18 cellular contexts compared by ENCODE assay signal in the genomic region with DNA sequence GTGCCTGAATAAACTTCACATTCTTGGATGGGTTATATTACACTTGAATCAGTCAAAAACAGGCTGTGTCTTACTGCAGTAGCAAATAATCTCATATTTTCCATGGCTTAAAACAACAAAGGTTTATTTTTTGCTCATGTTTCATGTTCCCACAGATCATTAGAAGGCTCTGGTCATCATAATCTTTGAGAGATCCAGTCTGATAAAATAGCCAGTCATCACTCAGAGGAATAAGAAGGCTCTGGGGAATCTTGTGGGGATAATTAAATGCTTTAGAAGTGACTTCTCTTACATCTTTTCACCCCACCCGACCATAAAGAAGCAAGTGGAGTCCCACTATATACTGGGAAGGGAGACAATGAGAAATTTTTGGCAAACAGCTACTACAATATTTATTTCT.
DNase-seq lines count a peak whose midpoint lies in the region; ATAC-seq and TF ChIP-seq lines count a peak whose summit lies in the region.
"Had no signal": no experiment of that assay in that cellular context is flagged by ENCODE, and none has a peak within 500 bp of the region (broad histone marks: within the 10 kb centered on the region; RNA-seq: fewer than 3 reads in every experiment).

No MANE protein-coding gene starts in this region.

- TF ChIP-seq CTCF in chondrocyte (IDR thresholded peaks at IDR 0.05): no peak
- no peak for TF ChIP-seq CTCF in glutamatergic neuron (IDR thresholded peaks at IDR 0.05; ENCODE audit: partially characterized antibody, unreplicated experiment)

- peak overlapping the region; percentile 32; the same call in 1 of the 2 replicates for H3K27ac ChIP-seq in BLaER1
- H3K27ac ChIP-seq: gastroesophageal sphincter, ovary had no signal

- no peaks in the 10 kb centered on the region; the same call in 1 of the 2 replicates for H3K36me3 ChIP-seq in BLaER1
- H3K36me3 ChIP-seq: gastroesophageal sphincter, ovary had no signal

- no peak for ATAC-seq in HG03469 (IDR thresholded peaks at IDR 0.05; ENCODE audit: unreplicated experiment)
- ATAC-seq: activated naive CD4-positive, alpha-beta T cell treated with anti-CD3 and anti-CD28 coated beads, Interleukin-2, amount 50 U/mL, for 72 hours; gastroesophageal sphincter; HepG2 had no signal

- no peak overlapping the region for H3K4me3 ChIP-seq in BLaER1
- H3K4me3 ChIP-seq: gastroesophageal sphincter, ovary had no signal

- H3K9me3 Mint-ChIP-seq in chondrocyte (ENCODE audit: low read depth) (no peaks in the 10 kb centered on the region), glutamatergic neuron (ENCODE audit: unreplicated experiment) (no peaks in the 10 kb centered on the region)

- no peaks in the 10 kb centered on the region for H3K36me3 Mint-ChIP-seq in chondrocyte (ENCODE audit: low read depth)
- H3K36me3 Mint-ChIP-seq in glutamatergic neuron (ENCODE audit: unreplicated experiment): no peaks in the 10 kb centered on the region
- H3K36me3 Mint-ChIP-seq: activated naive CD4-positive, alpha-beta T cell treated with anti-CD3 and anti-CD28 coated beads, Interleukin-2, amount 50 U/mL, for 72 hours; brain had no signal

- peak overlapping the region; percentile 51; the same call in 1 of the 2 replicates for H3K9ac ChIP-seq in BLaER1

- H3K27ac Mint-ChIP-seq in chondrocyte (ENCODE audit: unreplicated experiment) (peak overlapping the region; percentile 81), glutamatergic neuron (ENCODE audit: unreplicated experiment) (no peak overlapping the region)
- H3K27ac Mint-ChIP-seq: activated naive CD4-positive, alpha-beta T cell treated with anti-CD3 and anti-CD28 coated beads, Interleukin-2, amount 50 U/mL, for 72 hours; B cell; brain had no signal

- H3K27me3 ChIP-seq in BLaER1: no peaks in the 10 kb centered on the region
- H3K27me3 ChIP-seq: gastroesophageal sphincter, ovary had no signal

- peaks cover 24% of the 10 kb centered on the region for H3K4me1 ChIP-seq in BLaER1
- H3K4me1 ChIP-seq: gastroesophageal sphincter had no signal

- H3K4me3 Mint-ChIP-seq in chondrocyte (ENCODE audit: unreplicated experiment): no peak overlapping the region
- H3K4me3 Mint-ChIP-seq in glutamatergic neuron (ENCODE audit: unreplicated experiment): no peak overlapping the region
- H3K4me3 Mint-ChIP-seq: B cell, brain had no signal

- DNase-seq in LHCN-M2 (ENCODE audit: low read depth) (peak; percentile 76), chondrocyte (ENCODE audit: low spot score) (no peak), retina (peak; percentile 24), NCI-H2107 (lab: John Stamatoyannopoulos, UW) (no peak), NCI-H1417 treated with DMSO at 0.1 percent for 48 hours (lab: John Stamatoyannopoulos, UW) (no peak), glutamatergic neuron (no peak)
- DNase-seq: activated CD4-positive, CD25-positive, alpha-beta regulatory T cell; NCI-H2029; NCI-H524 treated with DMSO at 0.1 percent for 48 hours; ovary; SHP77 treated with DMSO at 0.1 percent for 48 hours had no signal

- H3K27me3 Mint-ChIP-seq in chondrocyte (ENCODE audit: low read depth) (no peaks in the 10 kb centered on the region), glutamatergic neuron (ENCODE audit: unreplicated experiment) (no peaks in the 10 kb centered on the region)
- H3K27me3 Mint-ChIP-seq: B cell had no signal

- peaks cover 22% of the 10 kb centered on the region for H3K9me3 ChIP-seq in BLaER1
- H3K9me3 ChIP-seq: gastroesophageal sphincter, ovary had no signal

- H3K4me1 Mint-ChIP-seq in chondrocyte (ENCODE audit: low read depth) (peaks cover 19% of the 10 kb centered on the region), glutamatergic neuron (ENCODE audit: low read depth, unreplicated experiment) (peaks cover 5% of the 10 kb centered on the region)

- H3K4me2 ChIP-seq in BLaER1: peak overlapping the region; percentile 57

- H4K20me1 ChIP-seq in BLaER1: no peaks in the 10 kb centered on the region

Comparison
In these comparisons a context has a peak if more than half of its experiments do, and no peak if none do; other contexts are left out.
1. DNase-seq: peak in LHCN-M2 (single experiment) and retina (single experiment); none in chondrocyte (single experiment), NCI-H2107 (single experiment), NCI-H1417 treated with DMSO at 0.1 percent for 48 hours (single experiment) and glutamatergic neuron (single experiment).